ENCODE assay signal across 26 cellular contexts in genomic region chr10:123472606-123473005, GRCh38.
DNase-seq lines count a peak whose midpoint lies in the region.
"Had no signal": no experiment of that assay in that cellular context is flagged by ENCODE, and none has a peak within 500 bp of the region (broad histone marks: within the 10 kb centered on the region; RNA-seq: fewer than 3 reads in every experiment).

No MANE protein-coding gene starts in this region.

- no CpG with 5 or more reads among the region's 9 CpGs for WGBS in mesendoderm (ENCODE audit: extremely low coverage, insufficient coverage, low lambda C conversion rate)

- H3K36me3 ChIP-seq in HUES48 (ENCODE audit: control insufficient read depth, insufficient read depth, low read length) (no peaks in the 10 kb centered on the region), mesendoderm (ENCODE audit: control insufficient read depth, insufficient read depth, low read length) (no peaks in the 10 kb centered on the region)
- H3K36me3 ChIP-seq: esophagus squamous epithelium, left lung, neutrophil had no signal

- H3K9ac ChIP-seq in HUES48 (ENCODE audit: low read depth, low read length) (no peak overlapping the region), mesendoderm (ENCODE audit: low read length) (no peak overlapping the region)

- no peaks in the 10 kb centered on the region for H3K27me3 ChIP-seq in HUES48 (ENCODE audit: control insufficient read depth, insufficient read depth, low read length)
- H3K27me3 ChIP-seq in mesendoderm (ENCODE audit: insufficient read depth, low read length, poor library complexity), result no peaks in the 10 kb centered on the region

- no peak overlapping the region for H2AK5ac ChIP-seq in mesendoderm (ENCODE audit: low read length)

- H3K9me3 ChIP-seq in HUES48 (ENCODE audit: control insufficient read depth, insufficient read depth, low read length), result no peaks in the 10 kb centered on the region
- H3K9me3 ChIP-seq: esophagus squamous epithelium, left lung, neutrophil had no signal

- H3K79me2 ChIP-seq in mesendoderm (ENCODE audit: control insufficient read depth, insufficient read depth, low read length), result no peaks in the 10 kb centered on the region

- no peak overlapping the region for H4K5ac ChIP-seq in mesendoderm (ENCODE audit: low read length)

- H2BK15ac ChIP-seq in mesendoderm (replicated peaks; ENCODE audit: low read depth), result no peak overlapping the region

- no peak overlapping the region for H4K8ac ChIP-seq in mesendoderm (ENCODE audit: low read depth, low read length)

- no peak overlapping the region for H2BK5ac ChIP-seq in mesendoderm (ENCODE audit: low read length)

- DNase-seq in ELF-1 (ENCODE audit: low read depth, low spot score), result peak; percentile 93
- DNase-seq in ecto neural progenitor cell (ENCODE audit: low spot score), result peak; percentile 82
- DNase-seq in mesendoderm, result peak; percentile 88
- no peak for DNase-seq in anterior cingulate cortex (lab: John Stamatoyannopoulos, UW)
- no peak for DNase-seq in COLO829 (ENCODE audit: low spot score)
- no peak for DNase-seq in GM19238 (ENCODE audit: insufficient read length, low spot score)
- no peak for DNase-seq in HT-29 (ENCODE audit: low spot score)
- DNase-seq: activated CD4-positive, alpha-beta T cell treated with anti-CD3 and anti-CD28 coated beads for 36 hours; activated CD8-positive, alpha-beta memory T cell treated with anti-CD3 and anti-CD28 coated beads, Interleukin-2, amount 50 U/mL, for 48 hours; activated CD8-positive, alpha-beta T cell treated with anti-CD3 and anti-CD28 coated beads for 36 hours; activated naive CD4-positive, alpha-beta T cell treated with Interleukin-2 at 50 U/mL for 16 hours; esophagus squamous epithelium; foreskin melanocyte; GOT3; left lung; mesenchymal stem cell; NCI-H1417 treated with DMSO at 0.1 percent for 48 hours; NCI-H2081; NCI-H2227 treated with DMSO at 0.1 percent for 48 hours; NCI-H526 treated with DMSO at 0.1 percent for 48 hours; NK-92 treated with Interleukin-12 subunit alpha and Interleukin-12 subunit beta, amount 100 ng/mL, for 24 hours; PC-3; stimulated activated CD4-positive, alpha-beta T cell treated with anti-CD3 and anti-CD28 coated beads, Interleukin-4, amount 100 ng/mL, for 24 hours; trophoblast cell had no signal

- no peak overlapping the region for H3K23ac ChIP-seq in mesendoderm (ENCODE audit: low read length)

- no peak overlapping the region for H3K4me3 ChIP-seq in HUES48 (ENCODE audit: low read depth, low read length)
- H3K4me3 ChIP-seq in mesendoderm (ENCODE audit: low read length), result no peak overlapping the region
- H3K4me3 ChIP-seq: esophagus squamous epithelium, left lung had no signal

- H3K56ac ChIP-seq in mesendoderm (ENCODE audit: low read length), result no peak overlapping the region

- H3K79me1 ChIP-seq in mesendoderm (ENCODE audit: low read length), result no peaks in the 10 kb centered on the region

- no peak overlapping the region for H3K18ac ChIP-seq in mesendoderm (ENCODE audit: low read length)

- peak overlapping the region; percentile 4 for H3K27ac ChIP-seq in HUES48 (ENCODE audit: low read depth, low read length)
- H3K27ac ChIP-seq in mesendoderm (ENCODE audit: low read depth, low read length), result no peak overlapping the region
- H3K27ac ChIP-seq: esophagus squamous epithelium, left lung, neutrophil had no signal

- H3K4me1 ChIP-seq in HUES48 (ENCODE audit: control insufficient read depth, insufficient read depth, low read length) (peaks cover 14% of the 10 kb centered on the region; the same call in 1 of the 2 replicates), mesendoderm (ENCODE audit: control insufficient read depth, low read depth, low read length) (no peaks in the 10 kb centered on the region)
- H3K4me1 ChIP-seq: esophagus squamous epithelium, left lung had no signal

- no peak overlapping the region for H2BK120ac ChIP-seq in mesendoderm (ENCODE audit: low read depth, low read length)

- no peak overlapping the region for H3K4ac ChIP-seq in mesendoderm (ENCODE audit: low read depth, low read length)

- no peak overlapping the region for H3K4me2 ChIP-seq in mesendoderm (ENCODE audit: low read length)

Comparison
In these comparisons a context has a peak if more than half of its experiments do, and no peak if none do; other contexts are left out.
1. DNase-seq: peak in ELF-1 (single experiment), ecto neural progenitor cell (single experiment) and mesendoderm (single experiment); none in anterior cingulate cortex (0 of 58), COLO829 (single experiment), GM19238 (single experiment) and HT-29 (single experiment).